9 cellular contexts compared by ENCODE assay signal in the genomic region with DNA sequence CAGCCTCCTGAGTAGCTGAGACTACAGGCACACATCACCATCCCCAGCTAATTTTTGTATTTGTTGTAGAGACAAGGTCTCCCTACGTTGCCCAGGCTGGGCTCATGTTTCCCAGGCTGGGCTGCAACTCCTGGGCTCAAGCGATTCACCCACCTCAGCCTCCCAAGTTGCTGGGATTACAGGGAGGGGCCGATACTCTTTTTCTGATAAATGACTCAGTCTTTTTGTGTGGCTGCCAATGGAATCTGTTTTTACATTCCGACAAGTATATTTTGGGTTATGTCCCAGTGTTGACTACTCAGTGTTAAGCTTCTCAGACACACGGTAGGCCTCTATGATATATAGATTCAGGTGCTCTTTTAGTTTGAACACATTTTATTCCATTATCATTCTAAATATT. TPM values are rescaled to one million over a fixed set of nuclear protein-coding genes. Genes with fewer than 3 reads are reported as not detected.
A peak's percentile ranks its signal among the peaks of the same experiment; 100 is the strongest.
DNase-seq lines count a peak whose midpoint lies in the region; ATAC-seq and TF ChIP-seq lines count a peak whose summit lies in the region.
"Had no signal": no experiment of that assay in that cellular context is flagged by ENCODE, and none has a peak within 500 bp of the region (broad histone marks: within the 10 kb centered on the region; RNA-seq: fewer than 3 reads in every experiment).

No MANE protein-coding gene starts in this region.

- peak overlapping the region; percentile 45 for H3K4me3 Mint-ChIP-seq in HFFc6
- H3K4me3 Mint-ChIP-seq in activated T-helper 2 cell treated with anti-CD3 and anti-CD28 coated beads, Interferon-gamma antibody, Interleukin-2, Interleukin-4, amounts not matched to agents 10 μg/mL and 5 μg/mL and 100 μg/mL, durations not matched to agents 14 hours and 24 hours and 36 hours (ENCODE audit: low read depth), result peak overlapping the region; percentile 66

- H3K9me3 ChIP-seq in right atrium auricular region, result no peaks in the 10 kb centered on the region
- H3K9me3 ChIP-seq: body of pancreas had no signal

- peaks cover 1% of the 10 kb centered on the region; the same call in 1 of the 2 replicates for H3K27me3 Mint-ChIP-seq in HFFc6 (ENCODE audit: insufficient read depth)
- H3K27me3 Mint-ChIP-seq in activated T-helper 2 cell treated with anti-CD3 and anti-CD28 coated beads, Interferon-gamma antibody, Interleukin-2, Interleukin-4, amounts not matched to agents 10 μg/mL and 5 μg/mL and 100 μg/mL, durations not matched to agents 14 hours and 24 hours and 36 hours (ENCODE audit: low read depth), result no peaks in the 10 kb centered on the region

- H3K9me3 Mint-ChIP-seq in HFFc6, result no peaks in the 10 kb centered on the region
- H3K9me3 Mint-ChIP-seq in activated T-helper 2 cell treated with anti-CD3 and anti-CD28 coated beads, Interferon-gamma antibody, Interleukin-2, Interleukin-4, amounts not matched to agents 10 μg/mL and 5 μg/mL and 100 μg/mL, durations not matched to agents 14 hours and 24 hours and 36 hours, result no peaks in the 10 kb centered on the region

- H3K36me3 Mint-ChIP-seq in HFFc6 (ENCODE audit: low read depth), result no peaks in the 10 kb centered on the region
- H3K36me3 Mint-ChIP-seq in activated T-helper 2 cell treated with anti-CD3 and anti-CD28 coated beads, Interferon-gamma antibody, Interleukin-2, Interleukin-4, amounts not matched to agents 10 μg/mL and 5 μg/mL and 100 μg/mL, durations not matched to agents 14 hours and 24 hours and 36 hours (ENCODE audit: low read depth), result peaks cover 12% of the 10 kb centered on the region

- H3K27me3 ChIP-seq in right atrium auricular region, result no peaks in the 10 kb centered on the region

- H3K4me1 Mint-ChIP-seq in HFFc6 (ENCODE audit: low read depth), result peaks cover 30% of the 10 kb centered on the region
- H3K4me1 Mint-ChIP-seq in activated T-helper 2 cell treated with anti-CD3 and anti-CD28 coated beads, Interferon-gamma antibody, Interleukin-2, Interleukin-4, amounts not matched to agents 10 μg/mL and 5 μg/mL and 100 μg/mL, durations not matched to agents 14 hours and 24 hours and 36 hours (ENCODE audit: low read depth), result peaks cover 57% of the 10 kb centered on the region

- intact Hi-C loops in activated T-helper 2 cell treated with anti-CD3 and anti-CD28 coated beads, Interferon-gamma antibody, Interleukin-2, Interleukin-4, amounts not matched to agents 10 μg/mL and 5 μg/mL and 100 μg/mL, durations not matched to agents 14 hours and 24 hours and 36 hours (cut with micrococcal nuclease), result loop anchor here (10.0 kb wide), 1 partner anchor 270 kb away; a partner anchor contains a TSS

- H3K4me3 ChIP-seq in right atrium auricular region, result no peak overlapping the region
- H3K4me3 ChIP-seq: body of pancreas had no signal

- H3K36me3 ChIP-seq in right atrium auricular region, result no peaks in the 10 kb centered on the region

- peak overlapping the region; percentile 74 to 75 for H3K27ac ChIP-seq in right atrium auricular region
- H3K27ac ChIP-seq: body of pancreas had no signal

- DNase-seq in HFFc6, result peak; percentile 88
- no peak for DNase-seq in activated T-helper 2 cell treated with anti-CD3 and anti-CD28 coated beads, Interferon-gamma antibody, Interleukin-2, Interleukin-4, amounts not matched to agents 10 μg/mL and 5 μg/mL and 100 μg/mL, durations not matched to agents 14 hours and 24 hours and 36 hours (ENCODE audit: low spot score)
- no peak for DNase-seq in right atrium auricular region (ENCODE audit: low spot score)
- DNase-seq in superior temporal gyrus (ENCODE audit: extremely low spot score), result peak; percentile 10
- no peak for DNase-seq in NOMO-1 treated with DMSO at 0.1 percent for 48 hours (lab: John Stamatoyannopoulos, UW; ENCODE audit: unreplicated experiment)
- no peak for DNase-seq in putamen (ENCODE audit: low spot score)

- H3K4me1 ChIP-seq in right atrium auricular region, result peaks cover 0 to 32% of the 10 kb centered on the region in 2 donors

- no peak for ATAC-seq in GM21717 (IDR thresholded peaks at IDR 0.05; ENCODE audit: unreplicated experiment)
- ATAC-seq: body of pancreas had no signal

- no peak; the same call in 1 of the 2 replicates for TF ChIP-seq CTCF in HFFc6 (IDR thresholded peaks at IDR 0.05)
- TF ChIP-seq CTCF in right atrium auricular region (IDR thresholded peaks at IDR 0.05), result no peak

- H3K27ac Mint-ChIP-seq in HFFc6, result peak overlapping the region; percentile 80
- H3K27ac Mint-ChIP-seq in activated T-helper 2 cell treated with anti-CD3 and anti-CD28 coated beads, Interferon-gamma antibody, Interleukin-2, Interleukin-4, amounts not matched to agents 10 μg/mL and 5 μg/mL and 100 μg/mL, durations not matched to agents 14 hours and 24 hours and 36 hours, result no peak overlapping the region

RNA-seq across cellular contexts. Expression of a gene that starts 58.1 kb away (rescaled TPM):
- 10 to 100 TPM; 24.2 to 44.3 (median 37.9) TPM for total RNA-seq in HFFc6 (2021; fragmentation: NEBNext Ultra II Directional; extraction: Animal tissue kit (Norgen Biotek cat#: 25700))
- total RNA-seq in activated T-helper 2 cell treated with anti-CD3 and anti-CD28 coated beads, Interferon-gamma antibody, Interleukin-2, Interleukin-4, amounts not matched to agents 10 μg/mL and 5 μg/mL and 100 μg/mL, durations not matched to agents 14 hours and 24 hours and 36 hours, result 112 and 114 TPM in 2 replicates
- 10 to 100 TPM; 19.8 to 20.8 TPM for total RNA-seq in right atrium auricular region
- total RNA-seq: SK-MEL-5 had no signal

Comparison
In these comparisons a context has a peak if more than half of its experiments do, and no peak if none do; other contexts are left out.
1. DNase-seq: peak in HFFc6 (single experiment) and superior temporal gyrus (single experiment); none in activated T-helper 2 cell treated with anti-CD3 and anti-CD28 coated beads, Interferon-gamma antibody, Interleukin-2, Interleukin-4, amounts not matched to agents 10 μg/mL and 5 μg/mL and 100 μg/mL, durations not matched to agents 14 hours and 24 hours and 36 hours (single experiment), right atrium auricular region (single experiment), NOMO-1 treated with DMSO at 0.1 percent for 48 hours (single experiment) and putamen (single experiment).